Comparison of ENCODE assay signal across 21 cellular contexts in the genomic region with DNA sequence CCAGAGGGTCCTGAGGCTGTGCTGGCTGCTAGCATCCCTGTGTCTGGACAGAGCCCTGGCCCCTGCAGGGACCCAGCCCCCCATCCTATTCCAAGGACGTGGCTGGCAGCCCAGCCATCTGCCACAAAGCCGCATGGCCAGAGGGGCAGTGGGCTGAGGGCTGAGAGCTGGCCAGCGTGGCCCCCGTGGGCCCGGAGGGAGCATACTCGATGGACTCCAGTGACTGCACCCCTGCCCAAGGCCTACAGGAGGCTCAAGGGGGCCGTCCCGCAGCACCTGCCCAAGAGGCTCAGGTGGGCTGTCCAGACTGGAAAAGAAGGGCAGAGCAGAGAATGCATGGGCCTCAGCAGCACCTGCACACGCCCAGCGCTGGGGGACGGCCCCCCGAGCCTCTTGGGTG.
"Had no signal": no experiment of that assay in that cellular context is flagged by ENCODE, and none has a peak within 500 bp of the region (broad histone marks: within the 10 kb centered on the region; RNA-seq: fewer than 3 reads in every experiment).

No MANE protein-coding gene starts in this region.

- H3K9me3 ChIP-seq: esophagus muscularis mucosa, lower lobe of right lung, testis, tibial artery had no signal

- H3K4me2 ChIP-seq: smooth muscle cell had no signal

- H3K27me3 ChIP-seq: esophagus muscularis mucosa, testis, tibial artery had no signal

- H3K4me3 ChIP-seq: esophagus muscularis mucosa, lower lobe of right lung, smooth muscle cell, testis, tibial artery had no signal

- DNase-seq: effector CD8-positive, alpha-beta T cell; foreskin melanocyte; left ventricle myocardium superior; lower lobe of right lung; natural killer cell; stimulated activated CD4-positive, alpha-beta T cell treated with anti-CD3 and anti-CD28 coated beads, Interleukin-12 subunit alpha, Interleukin-12 subunit beta, amount 100 ng/mL, for 4 hours; stimulated activated CD4-positive, alpha-beta T cell treated with anti-CD3 and anti-CD28 coated beads, Interleukin-1b, Interleukin-23, amount 100 ng/mL, for 48 hours; stimulated activated CD4-positive, alpha-beta T cell treated with anti-CD3 and anti-CD28 coated beads, Interleukin-4, amount 100 ng/mL, for 1 hour; stimulated activated CD8-positive, alpha-beta memory T cell treated with anti-CD3 and anti-CD28 coated beads, Interleukin-4, amount 100 ng/mL, for 48 hours; stimulated activated naive CD8-positive, alpha-beta T cell treated with anti-CD3 and anti-CD28 coated beads, Interleukin-15, Interleukin-2, amounts not matched to agents 100 U/mL and 50 U/mL, for 24 hours; substantia nigra; testis; tibial artery had no signal

- H3K9ac ChIP-seq: parathyroid adenoma had no signal

- H3K27ac ChIP-seq: esophagus muscularis mucosa, lower lobe of right lung, parathyroid adenoma, testis, tibial artery had no signal

- ATAC-seq: left ventricle myocardium superior; lower lobe of right lung; natural killer cell; sciatic nerve; stimulated activated naive CD8-positive, alpha-beta T cell treated with anti-CD3 and anti-CD28 coated beads, Interleukin-15, Interleukin-2, amounts not matched to agents 100 U/mL and 50 U/mL, for 24 hours had no signal

- H3K4me3 Mint-ChIP-seq: dendritic cell treated with granulocyte-macrophage colony-stimulating factor and Interleukin-4, amounts not matched to agents 40 ng/mL and 50 ng/mL, for 4 days; natural killer cell; type B pancreatic cell had no signal

- H3K36me3 Mint-ChIP-seq: natural killer cell, type B pancreatic cell had no signal

- H3K9me3 Mint-ChIP-seq: dendritic cell treated with granulocyte-macrophage colony-stimulating factor and Interleukin-4, amounts not matched to agents 40 ng/mL and 50 ng/mL, for 4 days; natural killer cell; neural crest cell; type B pancreatic cell had no signal

- H3K4me1 ChIP-seq: parathyroid adenoma had no signal

- H3K27ac Mint-ChIP-seq: dendritic cell treated with granulocyte-macrophage colony-stimulating factor and Interleukin-4, amounts not matched to agents 40 ng/mL and 50 ng/mL, for 4 days; natural killer cell; progenitor cell of endocrine pancreas; type B pancreatic cell had no signal
